In genomic region chr11:78027759-78028158, GRCh38 we compare ENCODE assay signal across 2 cellular contexts.
TF ChIP-seq lines count a peak whose summit lies in the region.

No MANE protein-coding gene starts in this region.

TF ChIP-seq in Ishikawa, 13 proteins besides CTCF, POLR2A, EP300 and RAD21:
- TF ChIP-seq TEAD4 (IDR thresholded peaks at IDR 0.05), result peak; percentile 42
- TF ChIP-seq CREB1 (IDR thresholded peaks at IDR 0.05; ENCODE audit: low read depth), result no peak
- TF ChIP-seq NFIC (IDR thresholded peaks at IDR 0.05), result no peak
- no peak for TF ChIP-seq TCF12 (IDR thresholded peaks at IDR 0.05; ENCODE audit: low read depth)
- TF ChIP-seq FOXM1 (IDR thresholded peaks at IDR 0.05; ENCODE audit: borderline replicate concordance, low read depth), result no peak
TF ChIP-seq in Ishikawa: peak in this region for 1.

TF ChIP-seq in K562, 482 proteins besides CTCF, POLR2A, EP300 and RAD21:
- TF ChIP-seq SMARCE1 (IDR thresholded peaks at IDR 0.05), result no peak
- no peak for TF ChIP-seq JUNB (CRISPR knock-in tag; conservative IDR thresholded peaks at IDR 0.05)
- TF ChIP-seq, protein P1, sequence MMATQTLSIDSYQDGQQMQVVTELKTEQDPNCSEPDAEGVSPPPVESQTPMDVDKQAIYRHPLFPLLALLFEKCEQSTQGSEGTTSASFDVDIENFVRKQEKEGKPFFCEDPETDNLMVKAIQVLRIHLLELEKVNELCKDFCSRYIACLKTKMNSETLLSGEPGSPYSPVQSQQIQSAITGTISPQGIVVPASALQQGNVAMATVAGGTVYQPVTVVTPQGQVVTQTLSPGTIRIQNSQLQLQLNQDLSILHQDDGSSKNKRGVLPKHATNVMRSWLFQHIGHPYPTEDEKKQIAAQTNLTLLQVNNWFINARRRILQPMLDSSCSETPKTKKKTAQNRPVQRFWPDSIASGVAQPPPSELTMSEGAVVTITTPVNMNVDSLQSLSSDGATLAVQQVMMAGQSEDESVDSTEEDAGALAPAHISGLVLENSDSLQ (IDR thresholded peaks at IDR 0.05), result peak; percentile 75
